9 cellular contexts compared by ENCODE assay signal in the genomic region with DNA sequence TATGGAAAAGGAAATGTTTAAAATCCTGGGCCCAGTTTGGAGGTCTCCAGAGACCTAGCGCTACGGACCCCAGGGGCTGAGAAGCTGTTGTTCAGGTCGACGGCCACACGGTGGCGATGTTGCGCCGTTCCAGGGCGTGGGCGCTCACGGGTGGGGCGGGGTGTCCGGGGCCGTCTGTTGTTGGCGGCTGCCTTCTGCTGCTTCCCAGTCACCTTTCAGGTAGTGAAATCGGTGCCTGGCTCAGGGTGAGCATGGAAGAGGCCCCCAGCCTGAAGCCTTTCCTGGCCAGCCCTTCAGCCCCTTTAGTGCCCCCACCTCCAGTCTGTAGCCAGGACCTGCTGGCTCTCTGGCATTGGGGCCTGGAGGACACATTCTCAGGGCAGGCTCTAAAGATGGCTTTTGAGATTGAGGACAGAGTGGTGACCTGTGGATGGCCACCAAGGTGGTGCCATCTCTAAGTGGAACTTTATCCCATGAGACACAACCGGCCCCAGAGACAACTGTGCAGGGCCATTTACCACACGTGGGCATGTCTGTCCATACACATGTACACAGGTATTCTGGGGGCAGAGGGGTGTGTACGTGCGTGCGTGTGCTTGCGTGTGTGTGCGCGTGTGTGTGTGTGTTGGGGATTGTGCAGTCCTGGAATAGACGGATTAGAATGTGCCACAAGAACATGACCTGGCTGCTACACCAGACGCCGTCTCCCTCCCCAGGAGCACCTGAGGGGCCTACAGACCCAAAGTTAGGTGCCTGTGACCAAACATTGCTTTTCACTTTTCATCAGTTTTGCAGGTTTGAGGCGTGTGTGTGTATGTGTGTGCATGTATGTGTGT. TPM values are rescaled to one million over a fixed set of nuclear protein-coding genes. Genes with fewer than 3 reads are reported as not detected.
DNase-seq lines count a peak whose midpoint lies in the region; ATAC-seq and TF ChIP-seq lines count a peak whose summit lies in the region.
"Had no signal": no experiment of that assay in that cellular context is flagged by ENCODE, and none has a peak within 500 bp of the region (broad histone marks: within the 10 kb centered on the region; RNA-seq: fewer than 3 reads in every experiment).

No MANE protein-coding gene starts in this region.

- H3K27me3 Mint-ChIP-seq in CD8-positive, alpha-beta memory T cell = peaks cover 11 to 15% of the 10 kb centered on the region in 2 donors

- no peaks in the 10 kb centered on the region for H3K9me3 ChIP-seq in CD8-positive, alpha-beta memory T cell (ENCODE audit: low read length)
- H3K9me3 ChIP-seq in cardiac muscle cell (ENCODE audit: low read depth) (no peaks in the 10 kb centered on the region), psoas muscle (no peaks in the 10 kb centered on the region), aorta (ENCODE audit: control insufficient read depth, low read length) (no peaks in the 10 kb centered on the region)

- TF ChIP-seq CTCF in cardiac muscle cell (IDR thresholded peaks at IDR 0.05; ENCODE audit: low read depth, low read length) (peak; percentile 85), psoas muscle (IDR thresholded peaks at IDR 0.05) (peak; percentile 92)

- CTCF ChIA-PET in CD8-positive, alpha-beta memory T cell (lab: Charles Lee) = interaction anchor here (0.7 to 1.6 kb wide), 19 partner anchors 8 to 681 kb away, joined by 3 to 14 read pairs (median 4); no protein-coding TSS in a partner anchor

- WGBS in psoas muscle, 3 donors = 34 to 38% (median 37%) methylated on average over 28 of the region's 28 CpGs
- 34 to 35% methylated on average over 28 of the region's 28 CpGs for WGBS in aorta, 2 donors

- POLR2A ChIA-PET in CD8-positive, alpha-beta memory T cell (lab: Charles Lee) = no interaction called here

- no peak overlapping the region for H3K4me3 Mint-ChIP-seq in CD8-positive, alpha-beta memory T cell
- H3K4me3 Mint-ChIP-seq: T-helper 1 cell treated with Interleukin-12 subunit alpha and Interleukin-12 subunit beta and Interleukin-4 antibody, amounts not matched to agents 30 μg/mL and 1 μg/mL, for 36 hours had no signal

- H3K27ac Mint-ChIP-seq in CD8-positive, alpha-beta memory T cell = peak overlapping the region in 1 of 8 donors; percentile 76
- H3K27ac Mint-ChIP-seq: T-helper 1 cell treated with Interleukin-12 subunit alpha and Interleukin-12 subunit beta and Interleukin-4 antibody, amounts not matched to agents 30 μg/mL and 1 μg/mL, for 36 hours had no signal

- no peak overlapping the region for H3K27ac ChIP-seq in CD8-positive, alpha-beta memory T cell (ENCODE audit: low read depth, low read length)
- H3K27ac ChIP-seq in cardiac muscle cell (no peak overlapping the region), psoas muscle (no peak overlapping the region), aorta (ENCODE audit: low read depth in 1 of 2, low read length in 2 of 2) (no peak overlapping the region)

- in situ Hi-C loops in SK-MEL-5 (cut with HindIII; ENCODE audit: low pct_unique_long_range_greater_than_20kb, low sequenced_read_pairs) = no loop called here

- no peaks in the 10 kb centered on the region for H3K27me3 ChIP-seq in CD8-positive, alpha-beta memory T cell (ENCODE audit: insufficient read depth, low read length, poor library complexity, severe bottlenecking)
- H3K27me3 ChIP-seq in cardiac muscle cell (no peaks in the 10 kb centered on the region), psoas muscle (ENCODE audit: insufficient read depth in 3 of 3, low read length in 2 of 3) (no peaks in the 10 kb centered on the region), aorta (ENCODE audit: control insufficient read depth in 1 of 2, insufficient read depth in 2 of 2, low read length in 1 of 2) (no peaks in the 10 kb centered on the region)

- no peaks in the 10 kb centered on the region for H3K36me3 Mint-ChIP-seq in CD8-positive, alpha-beta memory T cell

- H3K9me3 Mint-ChIP-seq in CD8-positive, alpha-beta memory T cell = no peaks in the 10 kb centered on the region
- H3K9me3 Mint-ChIP-seq: T-helper 1 cell treated with Interleukin-12 subunit alpha and Interleukin-12 subunit beta and Interleukin-4 antibody, amounts not matched to agents 30 μg/mL and 1 μg/mL, for 36 hours had no signal

- peaks cover 0 to 2% (median 0%) of the 10 kb centered on the region in 3 donors for H3K4me1 Mint-ChIP-seq in CD8-positive, alpha-beta memory T cell

- no peak overlapping the region for H3K4me3 ChIP-seq in CD8-positive, alpha-beta memory T cell (ENCODE audit: low read length)
- H3K4me3 ChIP-seq in cardiac muscle cell (no peak overlapping the region), psoas muscle (peak overlapping the region; percentile 15), aorta (ENCODE audit: low read length in 2 of 2) (no peak overlapping the region)

- no peaks in the 10 kb centered on the region for H3K36me3 ChIP-seq in CD8-positive, alpha-beta memory T cell (ENCODE audit: insufficient read depth, low read length)
- H3K36me3 ChIP-seq in cardiac muscle cell (no peaks in the 10 kb centered on the region), psoas muscle (ENCODE audit: insufficient read depth in 1 of 2, low read depth in 1 of 2) (no peaks in the 10 kb centered on the region), aorta (ENCODE audit: control insufficient read depth in 1 of 2, insufficient read depth in 2 of 2, low read length in 1 of 2) (no peaks in the 10 kb centered on the region)

- ATAC-seq in GM19452 (IDR thresholded peaks at IDR 0.05; ENCODE audit: unreplicated experiment) (peak; percentile 89), psoas muscle (peak; percentile 87 to 97 (median 92)), aorta (ENCODE audit: low FRiP score) (peak; percentile 77)

- peak; percentile 55 to 74 (median 59) for DNase-seq in CD8-positive, alpha-beta memory T cell
- DNase-seq in HT-29 (ENCODE audit: low spot score) (peak; percentile 74), SK-MEL-5 (ENCODE audit: low read depth, low spot score) (peak; percentile 49), cardiac muscle cell (ENCODE audit: low read depth in 1 of 2, low spot score in 1 of 2) (peak; percentile 35 to 75), psoas muscle (peak; percentile 63 to 83), aorta (peak in 1 of 2 donors; percentile 91)
- DNase-seq in activated naive CD4-positive, alpha-beta T cell treated with Interleukin-2 at 50 U/mL for 16 hours = peak; percentile 74

- intact Hi-C loops in psoas muscle (cut with DNase I) (loop anchor here (5.0 to 10.0 kb wide), 6 partner anchors 159 to 681 kb away; a partner anchor contains a TSS), aorta (cut with DNase I) (loop anchor here (2.0 to 10.0 kb wide), 4 partner anchors 179 to 217 kb away; a partner anchor contains a TSS)

- H3K4me1 ChIP-seq in CD8-positive, alpha-beta memory T cell (ENCODE audit: insufficient read depth, low read length) = peaks cover 8% of the 10 kb centered on the region
- H3K4me1 ChIP-seq in cardiac muscle cell (ENCODE audit: low read depth) = no peaks in the 10 kb centered on the region
- no peaks in the 10 kb centered on the region for H3K4me1 ChIP-seq in psoas muscle
- H3K4me1 ChIP-seq in aorta (ENCODE audit: control insufficient read depth in 1 of 2, insufficient read depth in 2 of 2, low read length in 2 of 2) = no peaks in the 10 kb centered on the region

RNA-seq across cellular contexts. Expression of a gene that starts 53.8 kb away (rescaled TPM):
- under 1 TPM; 0.18 to 0.35 TPM for total RNA-seq in CD8-positive, alpha-beta memory T cell
- not detected for polyA plus RNA-seq in CD8-positive, alpha-beta memory T cell
- 543 and 609 TPM in 2 replicates for total RNA-seq in HT-29 (2014; rRNA removed; shearing (Covaris generic))
- not detected in 2 replicates for total RNA-seq in SK-MEL-5 (2014; rRNA removed; shearing (Covaris generic))
- 0.04 TPM in 1 of 2 replicates, not detected in the other for polyA plus RNA-seq in SK-MEL-5 (2015; cell fraction: cytosol; rRNA removed)
- polyA plus RNA-seq in SK-MEL-5 (2015; cell fraction: nucleus; rRNA removed) = not detected in 2 replicates
- total RNA-seq in cardiac muscle cell (0.12 and 0.21 TPM in 2 replicates), psoas muscle (under 1 TPM; 0.51 to 0.77 (median 0.55) TPM), aorta (1 to 10 TPM; 3.6 to 8.7 TPM)
- polyA plus RNA-seq in cardiac muscle cell (0.61 TPM in 1 of 2 replicates, not detected in the other), psoas muscle (under 1 TPM; 0.22 to 0.44 (median 0.25) TPM), aorta (10 to 100 TPM in 1 of 2 donors, under 1 TPM in 1; 0.74 to 14.4 TPM)

Comparison
In these comparisons a context has a peak if more than half of its experiments do, and no peak if none do; other contexts are left out.
1. RNA of a gene that starts 53.8 kb away (total RNA-seq): 543 to 609 TPM in HT-29; 3.6 to 8.7 TPM in aorta, 0.51 to 0.77 TPM in psoas muscle, 0.18 to 0.35 TPM in CD8-positive, alpha-beta memory T cell, 0.12 to 0.21 TPM in cardiac muscle cell and not detected in SK-MEL-5; every median in the first group is over 10 times any median in the second.
2. Peak in every context shown above with its lines, with median percentiles within 50 percentile points of each other: ATAC-seq.